1 cellular context compared by ENCODE assay signal in genomic region chr7:130114776-130115175, GRCh38.
TF ChIP-seq lines count a peak whose summit lies in the region.

No MANE protein-coding gene starts in this region.

TF ChIP-seq in GM12878, 131 proteins besides CTCF, POLR2A, EP300 and RAD21:
- TF ChIP-seq ZNF217 (IDR thresholded peaks at IDR 0.05) = no peak
- TF ChIP-seq SIX5 (IDR thresholded peaks at IDR 0.05; ENCODE audit: low read depth, low read length, severe bottlenecking) = no peak
- 0 out of 2 replicates have a peak, but pooled peaks have one; percentile 9 for TF ChIP-seq MTA2 (IDR thresholded peaks at IDR 0.05; ENCODE audit: low read depth)
- no peak for TF ChIP-seq DPF2 (IDR thresholded peaks at IDR 0.05)
- no peak for TF ChIP-seq GATAD2B (conservative IDR thresholded peaks at IDR 0.05; ENCODE audit: low read depth)
- TF ChIP-seq PML (IDR thresholded peaks at IDR 0.05; ENCODE audit: low read length) = no peak
- no peak for TF ChIP-seq ZNF687 (IDR thresholded peaks at IDR 0.05)
